ENCODE assay signal across 13 cellular contexts in the genomic region with DNA sequence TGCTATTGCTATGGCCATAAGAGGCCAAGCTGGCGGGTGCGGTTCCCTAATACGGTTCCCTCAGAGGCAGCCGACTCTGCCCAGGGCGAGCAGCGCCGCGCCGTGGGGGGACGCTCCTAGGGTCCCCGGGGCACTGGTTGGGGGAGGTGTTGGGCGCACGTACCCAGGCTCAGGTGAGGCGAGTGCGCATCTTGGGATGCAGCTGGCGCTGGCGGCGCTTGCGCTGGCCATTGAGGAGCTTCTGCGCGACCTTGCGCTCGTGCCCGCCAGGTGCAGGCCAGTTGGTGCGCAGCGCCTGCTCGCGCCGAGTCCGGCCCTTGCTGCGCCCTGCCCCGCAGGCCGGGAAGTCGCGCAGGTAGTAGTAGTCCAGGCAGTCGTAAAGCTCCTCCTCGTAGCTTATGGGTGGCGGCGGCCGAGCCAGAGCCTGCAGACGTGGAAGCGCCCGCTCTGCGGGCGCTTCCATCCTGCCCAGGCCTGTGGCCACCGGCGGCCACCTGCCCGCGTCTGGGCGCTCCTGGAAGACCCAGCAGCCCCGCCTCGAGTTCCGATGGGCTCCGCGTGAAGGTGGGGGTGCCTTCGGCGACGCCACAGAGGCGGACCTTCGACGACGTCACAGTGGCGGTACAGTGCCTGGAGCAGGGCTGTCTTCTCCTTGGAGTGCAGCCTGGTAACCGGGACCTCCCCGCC. TPM values are rescaled to one million over a fixed set of nuclear protein-coding genes. Genes with fewer than 3 reads are reported as not detected.
A peak's percentile ranks its signal among the peaks of the same experiment; 100 is the strongest.
DNase-seq lines count a peak whose midpoint lies in the region; ATAC-seq and TF ChIP-seq lines count a peak whose summit lies in the region.
"Had no signal": no experiment of that assay in that cellular context is flagged by ENCODE, and none has a peak within 500 bp of the region (broad histone marks: within the 10 kb centered on the region; RNA-seq: fewer than 3 reads in every experiment).

A gene with protein sequence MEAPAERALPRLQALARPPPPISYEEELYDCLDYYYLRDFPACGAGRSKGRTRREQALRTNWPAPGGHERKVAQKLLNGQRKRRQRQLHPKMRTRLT (minus strand): TSS at position 566 of the 687 bp plus-strand sequence. CDS start 103 bp downstream, at position 463.

- no peak within 1 kb of the TSS for H3K27ac Mint-ChIP-seq in activated naive CD4-positive, alpha-beta T cell treated with anti-CD3 and anti-CD28 coated beads, Interleukin-2, amount 50 U/mL, for 72 hours
- H3K27ac Mint-ChIP-seq in activated naive CD4-positive, alpha-beta T cell treated with anti-CD3 and anti-CD28 coated beads for 36 hours = no peak within 1 kb of the TSS

- H3K36me3 Mint-ChIP-seq in activated naive CD4-positive, alpha-beta T cell treated with anti-CD3 and anti-CD28 coated beads, Interleukin-2, amount 50 U/mL, for 72 hours = no peaks in the 10 kb centered on the region
- H3K36me3 Mint-ChIP-seq in activated naive CD4-positive, alpha-beta T cell treated with anti-CD3 and anti-CD28 coated beads for 36 hours (ENCODE audit: low read depth) = no peaks in the 10 kb centered on the region

- no peaks in the 10 kb centered on the region for H3K36me3 ChIP-seq in tibial artery
- H3K36me3 ChIP-seq: ovary, SJCRH30, uterus had no signal

- peaks cover 14% of the 10 kb centered on the region for H3K27me3 Mint-ChIP-seq in activated naive CD4-positive, alpha-beta T cell treated with anti-CD3 and anti-CD28 coated beads for 36 hours (ENCODE audit: low read depth)

- ATAC-seq in activated naive CD4-positive, alpha-beta T cell treated with anti-CD3 and anti-CD28 coated beads, Interleukin-2, amount 50 U/mL, for 72 hours = peak; percentile 20 to 48
- ATAC-seq in left colon (peak; percentile 99), GM19328 (IDR thresholded peaks at IDR 0.05; ENCODE audit: unreplicated experiment) (no peak), GM19324 (IDR thresholded peaks at IDR 0.05; ENCODE audit: low FRiP score, unreplicated experiment) (no peak)

- H3K27me3 ChIP-seq in tibial artery = peaks cover 0 to 18% of the 10 kb centered on the region in 2 donors
- H3K27me3 ChIP-seq: ovary, SJCRH30 had no signal

- no peaks in the 10 kb centered on the region for H3K9me3 ChIP-seq in tibial artery
- H3K9me3 ChIP-seq: ovary, SJCRH30, uterus had no signal

- intact Hi-C loops in activated naive CD4-positive, alpha-beta T cell treated with anti-CD3 and anti-CD28 coated beads for 36 hours (cut with micrococcal nuclease) = no loop called here
- intact Hi-C loops in left colon (cut with DNase I, micrococcal nuclease) = no loop called here
- intact Hi-C loops in tibial artery (cut with DNase I; ENCODE audit: low total_unique reads) = no loop called here

- CTCF ChIA-PET in activated naive CD4-positive, alpha-beta T cell treated with anti-CD3 and anti-CD28 coated beads for 36 hours (lab: Charles Lee) = no interaction called here

- peak within 1 kb of the TSS; percentile 17 to 28 for H3K4me3 ChIP-seq in tibial artery
- H3K4me3 ChIP-seq: ovary, SJCRH30, uterus had no signal

- peak; percentile 16; the same call in 1 of the 2 replicates for TF ChIP-seq CTCF in VCaP (conservative IDR thresholded peaks at IDR 0.05)
- no peak for TF ChIP-seq CTCF in tibial artery (IDR thresholded peaks at IDR 0.05)

- H3K27ac ChIP-seq in VCaP = peak within 1 kb of the TSS; percentile 44
- H3K27ac ChIP-seq in tibial artery = no peak within 1 kb of the TSS
- H3K27ac ChIP-seq: ovary, SJCRH30, uterus had no signal

- no peaks in the 10 kb centered on the region for H3K9me3 Mint-ChIP-seq in activated naive CD4-positive, alpha-beta T cell treated with anti-CD3 and anti-CD28 coated beads, Interleukin-2, amount 50 U/mL, for 72 hours
- H3K9me3 Mint-ChIP-seq in activated naive CD4-positive, alpha-beta T cell treated with anti-CD3 and anti-CD28 coated beads for 36 hours = no peaks in the 10 kb centered on the region

- DNase-seq in activated naive CD4-positive, alpha-beta T cell treated with anti-CD3 and anti-CD28 coated beads, Interleukin-2, amount 50 U/mL, for 72 hours (ENCODE audit: low spot score in 2 of 2) = no peak
- no peak for DNase-seq in activated naive CD4-positive, alpha-beta T cell treated with anti-CD3 and anti-CD28 coated beads for 36 hours
- peak in 1 of 2 donors; percentile 28 for DNase-seq in left colon
- DNase-seq in tibial artery = no peak
- DNase-seq in NOMO-1 (lab: John Stamatoyannopoulos, UW; ENCODE audit: unreplicated experiment in 2 of 2) = no peak
- DNase-seq: NCI-H524 treated with DMSO at 0.1 percent for 48 hours, ovary, SJCRH30, uterus had no signal

- H3K4me1 Mint-ChIP-seq in activated naive CD4-positive, alpha-beta T cell treated with anti-CD3 and anti-CD28 coated beads for 36 hours (ENCODE audit: low read depth) = peaks cover 3% of the 10 kb centered on the region

- peaks cover 0 to 10% (median 6%) of the 10 kb centered on the region in 4 donors for H3K4me1 ChIP-seq in tibial artery
- H3K4me1 ChIP-seq: SJCRH30 had no signal

- H3K4me3 Mint-ChIP-seq in activated naive CD4-positive, alpha-beta T cell treated with anti-CD3 and anti-CD28 coated beads for 36 hours = no peak within 1 kb of the TSS

RNA-seq across cellular contexts. Expression of the gene that starts here (rescaled TPM):
- total RNA-seq in activated naive CD4-positive, alpha-beta T cell treated with anti-CD3 and anti-CD28 coated beads, Interleukin-2, amount 50 U/mL, for 72 hours = under 1 TPM in 1 of 2 donors, not detected in 1; 0.60 TPM
- not detected for total RNA-seq in activated naive CD4-positive, alpha-beta T cell treated with anti-CD3 and anti-CD28 coated beads for 36 hours
- 1 to 10 TPM in 1 of 2 donors, under 1 TPM in 1; 0.95 to 1.4 TPM for total RNA-seq in left colon
- total RNA-seq: Daoy, SJCRH30, uterus had no signal

Comparison
In these comparisons a context has a peak if more than half of its experiments do, and no peak if none do; other contexts are left out.
1. Peak in ATAC-seq in activated naive CD4-positive, alpha-beta T cell treated with anti-CD3 and anti-CD28 coated beads, Interleukin-2, amount 50 U/mL, for 72 hours; RNA of the gene not detected or under 1 TPM.